8 cellular contexts compared by ENCODE assay signal in the genomic region with DNA sequence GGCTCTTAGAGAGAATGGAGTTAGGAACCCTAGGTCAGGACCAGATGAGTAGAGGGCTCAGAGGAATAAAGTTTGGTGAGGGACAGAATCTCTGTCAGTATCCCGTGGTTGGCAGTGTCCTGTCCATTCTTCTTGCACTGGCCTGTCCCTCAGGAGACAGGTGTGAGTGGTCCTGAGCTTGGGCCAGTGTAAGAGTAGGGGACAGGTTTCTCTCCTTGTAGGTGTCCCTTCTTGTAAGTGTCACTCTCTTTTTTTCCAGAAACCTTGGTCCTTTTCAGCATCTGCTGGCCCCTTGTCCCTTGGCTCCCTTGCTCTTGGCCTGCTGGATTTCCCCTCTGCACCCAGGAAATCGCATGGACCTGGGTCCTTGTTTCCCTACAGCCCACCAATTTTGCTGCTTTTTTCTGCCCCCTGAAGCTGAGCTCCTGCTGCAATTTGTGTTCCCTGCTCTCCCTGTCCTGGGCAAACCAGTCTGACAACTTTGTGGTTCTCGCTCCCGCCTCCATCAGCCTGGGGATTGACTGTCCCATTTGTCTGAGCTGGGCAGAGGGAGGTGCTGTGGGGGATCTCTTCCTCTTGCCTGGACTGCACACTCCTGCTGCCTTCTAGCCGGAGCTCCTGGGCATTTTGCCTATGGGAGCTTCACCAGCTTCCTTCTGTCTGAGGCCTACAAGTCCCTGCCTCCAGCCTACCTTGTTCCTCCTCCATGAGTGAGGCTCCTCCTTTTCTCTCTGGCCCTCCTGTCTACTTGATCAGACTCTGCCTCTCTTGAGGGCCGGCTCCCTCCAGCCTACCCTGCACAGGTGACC. TPM values are rescaled to one million over a fixed set of nuclear protein-coding genes. Genes with fewer than 3 reads are reported as not detected.
DNase-seq lines count a peak whose midpoint lies in the region; ATAC-seq and TF ChIP-seq lines count a peak whose summit lies in the region.

No MANE protein-coding gene starts in this region.

- no peaks in the 10 kb centered on the region for H3K9me3 ChIP-seq in SK-N-SH

- H4K20me1 ChIP-seq in SK-N-SH (ENCODE audit: insufficient read depth) = peaks cover 99% of the 10 kb centered on the region

- no peak for TF ChIP-seq EP300 in SK-N-SH (IDR thresholded peaks at IDR 0.05; ENCODE audit: borderline replicate concordance in 1 of 2, low read depth in 1 of 2, low read length in 1 of 2)

- no peak overlapping the region for H3K9ac ChIP-seq in SK-N-SH

- H3K4me3 Mint-ChIP-seq in activated naive CD4-positive, alpha-beta T cell treated with anti-CD3 and anti-CD28 coated beads, Interleukin-2, amount 50 U/mL, for 24 hours = peak overlapping the region; percentile 97
- H3K4me3 Mint-ChIP-seq in nephron progenitor cell = peak overlapping the region; percentile 8

- peaks cover 8% of the 10 kb centered on the region for H3F3A ChIP-seq in SK-N-SH (replicated peaks; ENCODE audit: insufficient read depth)

- TF ChIP-seq CTCF in SK-N-SH (IDR thresholded peaks at IDR 0.05) (no peak), fibroblast of mammary gland (conservative IDR thresholded peaks at IDR 0.05; ENCODE audit: control insufficient read depth, insufficient read depth, low read depth, low read length) (no peak), nephron progenitor cell (IDR thresholded peaks at IDR 0.05) (no peak)

- H3K4me3 ChIP-seq in SK-N-SH (ENCODE audit: low read depth in 2 of 2, low read length in 1 of 2) = no peak overlapping the region
- no peak overlapping the region for H3K4me3 ChIP-seq in fibroblast of mammary gland (ENCODE audit: control insufficient read depth, low read depth, low read length)

- no peak for DNase-seq in activated naive CD4-positive, alpha-beta T cell treated with anti-CD3 and anti-CD28 coated beads, Interleukin-2, amount 50 U/mL, for 16 hours
- DNase-seq in SK-N-SH (no peak), fibroblast of mammary gland (ENCODE audit: low read depth) (peak; percentile 43), nephron progenitor cell (no peak), HEK293T (ENCODE audit: extremely low spot score) (no peak), cortex of kidney (lab: John Stamatoyannopoulos, UW) (no peak)

- POLR2A ChIA-PET in SK-N-SH (lab: Yijun Ruan, JAX) = no interaction called here
- POLR2A ChIA-PET in HEK293T (lab: Yijun Ruan, JAX) = interaction anchor here (1.1 kb wide), 1 partner anchor 38 kb away, joined by 3 read pairs; no protein-coding TSS in a partner anchor

- peak overlapping the region; percentile 44; the same call in 1 of the 2 replicates for H3K4me2 ChIP-seq in SK-N-SH

- CTCF ChIA-PET in SK-N-SH (lab: Yijun Ruan, JAX) (interaction anchor here (0.8 to 35.3 kb wide), 5 partner anchors 14 to 46 kb away, joined by 3 to 602 read pairs (median 3); no protein-coding TSS in a partner anchor), HEK293T (lab: Yijun Ruan, JAX) (no interaction called here)

- H3K4me1 ChIP-seq in SK-N-SH (ENCODE audit: control insufficient read depth in 1 of 2, insufficient read depth in 2 of 2, low read depth in 1 of 2, low read length in 1 of 2) = peaks cover 84 to 88% of the 10 kb centered on the region in 2 experiments

- peak overlapping the region; percentile 23 to 31; a peak in 3 of 4 replicates for H3K27ac ChIP-seq in SK-N-SH (ENCODE audit: low read depth in 2 of 2, low read length in 1 of 2)

- H3K9me2 ChIP-seq in SK-N-SH = no peaks in the 10 kb centered on the region

- H3K36me3 ChIP-seq in SK-N-SH (replicated peaks in 1 of 2; ENCODE audit: control insufficient read depth in 1 of 2, insufficient read depth in 2 of 2, low read length in 1 of 2) = no peaks in the 10 kb centered on the region

- no peaks in the 10 kb centered on the region for H3K27me3 Mint-ChIP-seq in activated naive CD4-positive, alpha-beta T cell treated with anti-CD3 and anti-CD28 coated beads, Interleukin-2, amount 50 U/mL, for 24 hours
- H3K27me3 Mint-ChIP-seq in nephron progenitor cell (ENCODE audit: low read depth, poor library complexity) = no peaks in the 10 kb centered on the region

- H3K4me1 Mint-ChIP-seq in activated naive CD4-positive, alpha-beta T cell treated with anti-CD3 and anti-CD28 coated beads, Interleukin-2, amount 50 U/mL, for 24 hours = peaks cover 98% of the 10 kb centered on the region
- peaks cover 92% of the 10 kb centered on the region for H3K4me1 Mint-ChIP-seq in nephron progenitor cell

- peak overlapping the region; percentile 98 for H3K27ac Mint-ChIP-seq in activated naive CD4-positive, alpha-beta T cell treated with anti-CD3 and anti-CD28 coated beads, Interleukin-2, amount 50 U/mL, for 24 hours
- peak overlapping the region; percentile 92 for H3K27ac Mint-ChIP-seq in nephron progenitor cell

- H2AFZ ChIP-seq in SK-N-SH (ENCODE audit: low read depth) = no peak overlapping the region

- ATAC-seq in GM21786 (IDR thresholded peaks at IDR 0.05; ENCODE audit: unreplicated experiment) = no peak

- 81% methylated on average over 6 of the region's 6 CpGs for WGBS in SK-N-SH (ENCODE audit: low lambda C conversion rate)

- H3K79me2 ChIP-seq in SK-N-SH (ENCODE audit: insufficient read depth) = peaks cover 100% of the 10 kb centered on the region

- H3K36me3 Mint-ChIP-seq in activated naive CD4-positive, alpha-beta T cell treated with anti-CD3 and anti-CD28 coated beads, Interleukin-2, amount 50 U/mL, for 24 hours = peaks cover 2% of the 10 kb centered on the region
- H3K36me3 Mint-ChIP-seq in nephron progenitor cell (ENCODE audit: low read depth) = no peaks in the 10 kb centered on the region

- H3K27me3 ChIP-seq in SK-N-SH (ENCODE audit: insufficient read depth) = no peaks in the 10 kb centered on the region

- H3K9me3 Mint-ChIP-seq in activated naive CD4-positive, alpha-beta T cell treated with anti-CD3 and anti-CD28 coated beads, Interleukin-2, amount 50 U/mL, for 24 hours = no peaks in the 10 kb centered on the region
- no peaks in the 10 kb centered on the region for H3K9me3 Mint-ChIP-seq in nephron progenitor cell

- TF ChIP-seq RAD21 in SK-N-SH (IDR thresholded peaks at IDR 0.05; ENCODE audit: low read length) = no peak

TF ChIP-seq in SK-N-SH, 30 proteins besides CTCF, POLR2A, EP300 and RAD21:
- TF ChIP-seq, protein P1, sequence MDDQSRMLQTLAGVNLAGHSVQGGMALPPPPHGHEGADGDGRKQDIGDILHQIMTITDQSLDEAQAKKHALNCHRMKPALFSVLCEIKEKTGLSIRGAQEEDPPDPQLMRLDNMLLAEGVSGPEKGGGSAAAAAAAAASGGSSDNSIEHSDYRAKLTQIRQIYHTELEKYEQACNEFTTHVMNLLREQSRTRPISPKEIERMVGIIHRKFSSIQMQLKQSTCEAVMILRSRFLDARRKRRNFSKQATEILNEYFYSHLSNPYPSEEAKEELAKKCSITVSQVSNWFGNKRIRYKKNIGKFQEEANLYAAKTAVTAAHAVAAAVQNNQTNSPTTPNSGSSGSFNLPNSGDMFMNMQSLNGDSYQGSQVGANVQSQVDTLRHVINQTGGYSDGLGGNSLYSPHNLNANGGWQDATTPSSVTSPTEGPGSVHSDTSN (IDR thresholded peaks at IDR 0.05) = 0 out of 2 replicates have a peak, but pooled peaks have one; percentile 14
- TF ChIP-seq ELF1 (IDR thresholded peaks at IDR 0.05) = 0 out of 2 replicates have a peak, but pooled peaks have one; percentile 13
- TF ChIP-seq TCF12 (IDR thresholded peaks at IDR 0.05) = no peak

TF ChIP-seq in HEK293T, 16 proteins besides CTCF, POLR2A, EP300 and RAD21:
- no peak for TF ChIP-seq CTBP1 (IDR thresholded peaks at IDR 0.05; ENCODE audit: borderline replicate concordance)
- no peak for TF ChIP-seq ELF4 (IDR thresholded peaks at IDR 0.05)
- no peak for TF ChIP-seq ARNT (IDR thresholded peaks at IDR 0.05)
- TF ChIP-seq SUZ12 (IDR thresholded peaks at IDR 0.05) = no peak
- TF ChIP-seq BHLHE40 (IDR thresholded peaks at IDR 0.05; ENCODE audit: borderline replicate concordance) = no peak
- TF ChIP-seq FOXA1 (IDR thresholded peaks at IDR 0.05) = no peak

RNA-seq across cellular contexts. Expression of a gene that starts 6.5 kb away (rescaled TPM):
- 44.0 and 78.1 TPM in 2 replicates for polyA plus RNA-seq in SK-N-SH (2012; rRNA removed)
- polyA plus RNA-seq in SK-N-SH (2012; cell fraction: cytosol; rRNA removed) = 42.5 and 64.1 TPM in 2 replicates
- polyA plus RNA-seq in SK-N-SH (2012; cell fraction: nucleus; rRNA removed) = 57.0 and 58.9 TPM in 2 replicates

RNA-seq across cellular contexts. Expression of a gene that starts 52.3 kb away (rescaled TPM):
- 14.0 and 15.6 TPM in 2 replicates for polyA plus RNA-seq in SK-N-SH (2012; rRNA removed)
- 23.3 and 26.8 TPM in 2 replicates for polyA plus RNA-seq in SK-N-SH (2012; cell fraction: cytosol; rRNA removed)
- polyA plus RNA-seq in SK-N-SH (2012; cell fraction: nucleus; rRNA removed) = 4.5 and 4.6 TPM in 2 replicates
